In genomic region chr2:2328847-2329246, GRCh38 we compare ENCODE assay signal across 9 cellular contexts. TPM values are rescaled to one million over a fixed set of nuclear protein-coding genes. Genes with fewer than 3 reads are reported as not detected.
DNase-seq lines count a peak whose midpoint lies in the region; ATAC-seq and TF ChIP-seq lines count a peak whose summit lies in the region.
"Had no signal": no experiment of that assay in that cellular context is flagged by ENCODE, and none has a peak within 500 bp of the region (broad histone marks: within the 10 kb centered on the region; RNA-seq: fewer than 3 reads in every experiment).

No MANE protein-coding gene starts in this region.

- TF ChIP-seq POLR2A in stomach (IDR thresholded peaks at IDR 0.05): no peak

- no peak overlapping the region for H3K4me3 Mint-ChIP-seq in endothelial cell (ENCODE audit: unreplicated experiment)

- H3K9me3 Mint-ChIP-seq in endothelial cell (ENCODE audit: unreplicated experiment): no peaks in the 10 kb centered on the region

- no peak overlapping the region for H3K27ac Mint-ChIP-seq in endothelial cell (ENCODE audit: unreplicated experiment)

- TF ChIP-seq RAD21 in Ishikawa (IDR thresholded peaks at IDR 0.05; ENCODE audit: low read depth): no peak

- H3K27me3 ChIP-seq in stomach: peaks cover 0 to 4% (median 0%) of the 10 kb centered on the region in 3 donors
- H3K27me3 ChIP-seq: tibial nerve had no signal

- peak; percentile 17 for DNase-seq in Caki2 (ENCODE audit: low read depth)
- DNase-seq in NCI-H82 (lab: John Stamatoyannopoulos, UW): peak; percentile 93
- DNase-seq in endothelial cell (ENCODE audit: low spot score): peak; percentile 69
- DNase-seq in HCEC 1CT: no peak
- DNase-seq in stomach: no peak

- no peaks in the 10 kb centered on the region for H3K4me1 Mint-ChIP-seq in endothelial cell (ENCODE audit: unreplicated experiment)

- in situ Hi-C loops in Caki2 (cut with HindIII; ENCODE audit: low pct_unique_long_range_greater_than_20kb, low sequenced_read_pairs): no loop called here

- no peaks in the 10 kb centered on the region for H3K4me1 ChIP-seq in stomach
- H3K4me1 ChIP-seq: tibial nerve had no signal

- no peak overlapping the region for H3K4me3 ChIP-seq in stomach
- H3K4me3 ChIP-seq: tibial nerve had no signal

- WGBS in stomach, 5 donors: 7 to 16% (median 10%) methylated on average over 2 of the region's 2 CpGs

- ATAC-seq in GM19351 (IDR thresholded peaks at IDR 0.05; ENCODE audit: unreplicated experiment): no peak
- no peak for ATAC-seq in HG02938 (IDR thresholded peaks at IDR 0.05; ENCODE audit: unreplicated experiment)

- intact Hi-C loops in stomach (cut with DNase I; ENCODE audit: low total_unique reads): no loop called here

- TF ChIP-seq EP300 in Ishikawa (IDR thresholded peaks at IDR 0.05; ENCODE audit: borderline replicate concordance) (no peak), stomach (IDR thresholded peaks at IDR 0.05) (no peak)

- no peaks in the 10 kb centered on the region for H3K36me3 Mint-ChIP-seq in endothelial cell (ENCODE audit: low read depth, unreplicated experiment)

- H3K27ac ChIP-seq in stomach: no peak overlapping the region
- H3K27ac ChIP-seq: tibial nerve had no signal

- no peaks in the 10 kb centered on the region for H3K9me3 ChIP-seq in stomach
- H3K9me3 ChIP-seq: tibial nerve had no signal

- no peak for TF ChIP-seq CTCF in endothelial cell (IDR thresholded peaks at IDR 0.05; ENCODE audit: unreplicated experiment)
- no peak for TF ChIP-seq CTCF in stomach (IDR thresholded peaks at IDR 0.05)

- H3K27me3 Mint-ChIP-seq in endothelial cell (ENCODE audit: unreplicated experiment): no peaks in the 10 kb centered on the region

- H3K36me3 ChIP-seq in stomach: no peaks in the 10 kb centered on the region
- H3K36me3 ChIP-seq: tibial nerve had no signal

TF ChIP-seq in Ishikawa, 13 proteins besides CTCF, POLR2A, EP300 and RAD21:
- TF ChIP-seq REST (IDR thresholded peaks at IDR 0.05; ENCODE audit: low read depth) (peak; percentile 86), MAX (IDR thresholded peaks at IDR 0.05) (no peak)

RNA-seq across cellular contexts. Expression of gene MYT1L, which starts 2.2 kb away (rescaled TPM):
- total RNA-seq in Caki2 (2014; rRNA removed; shearing (Covaris generic); ENCODE audit: low replicate concordance): not detected in 2 replicates
- total RNA-seq in endothelial cell (ENCODE audit: unreplicated experiment): 1.3 TPM
- total RNA-seq in stomach: 1 to 10 TPM in 1 of 5 donors, under 1 TPM in 1, not detected in 3; 0.29 to 3.3 TPM
- polyA plus RNA-seq in stomach: under 1 TPM in 1 of 3 donors, not detected in 2; 0.61 TPM
- total RNA-seq: tibial nerve had no signal

Comparison
In these comparisons a context has a peak if more than half of its experiments do, and no peak if none do; other contexts are left out.
1. DNase-seq: peak in Caki2 (single experiment), NCI-H82 (single experiment) and endothelial cell (single experiment); none in HCEC 1CT (single experiment) and stomach (single experiment).